In the genomic region with DNA sequence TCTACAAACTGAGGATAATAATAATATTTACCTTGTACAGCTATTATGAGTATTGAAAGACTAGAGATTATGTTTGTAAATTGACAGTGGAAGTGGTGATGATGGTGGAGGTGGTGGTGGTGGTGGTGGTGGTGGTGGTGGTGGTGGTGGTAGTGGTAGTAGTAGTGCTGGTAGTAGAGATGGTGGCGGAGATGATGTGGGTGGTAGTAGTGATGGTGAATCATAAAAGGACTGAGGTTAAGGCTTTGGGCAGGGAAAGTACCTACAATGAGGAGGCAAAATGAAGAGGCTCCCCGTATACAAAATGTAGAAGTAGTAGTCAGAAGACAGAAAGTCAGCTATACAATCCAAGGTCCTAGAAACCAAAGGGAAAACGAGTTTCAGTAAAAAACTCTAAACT, we compare ENCODE assay signal across 20 cellular contexts.
DNase-seq lines count a peak whose midpoint lies in the region; ATAC-seq and TF ChIP-seq lines count a peak whose summit lies in the region.
"Had no signal": no experiment of that assay in that cellular context is flagged by ENCODE, and none has a peak within 500 bp of the region (broad histone marks: within the 10 kb centered on the region; RNA-seq: fewer than 3 reads in every experiment).

No MANE protein-coding gene starts in this region.

- H3K9ac ChIP-seq in mammary epithelial cell (ENCODE audit: insufficient read depth, low read length), result no peak overlapping the region

- intact Hi-C loops in activated CD8-positive, alpha-beta T cell treated with anti-CD3 and anti-CD28 coated beads for 36 hours (cut with micrococcal nuclease), result no loop called here
- intact Hi-C loops in mammary epithelial cell (cut with micrococcal nuclease), result no loop called here

- in situ Hi-C loops in ACHN (cut with HindIII; ENCODE audit: low pct_ligation_motif_present, low pct_unique_long_range_greater_than_20kb, low sequenced_read_pairs), result no loop called here
- in situ Hi-C loops in mammary epithelial cell (cut with MboI; ENCODE audit: low sequenced_read_pairs in 2 of 2), result no loop called here

- peaks cover 17% of the 10 kb centered on the region for H3K4me1 Mint-ChIP-seq in activated CD8-positive, alpha-beta T cell treated with anti-CD3 and anti-CD28 coated beads for 36 hours (ENCODE audit: low read depth)
- peaks cover 13% of the 10 kb centered on the region for H3K4me1 Mint-ChIP-seq in central memory CD8-positive, alpha-beta T cell

- peak overlapping the region; percentile 82 for H3K27ac Mint-ChIP-seq in activated CD8-positive, alpha-beta T cell treated with anti-CD3 and anti-CD28 coated beads for 36 hours
- peak overlapping the region; percentile 72 for H3K27ac Mint-ChIP-seq in central memory CD8-positive, alpha-beta T cell (ENCODE audit: low read depth)
- H3K27ac Mint-ChIP-seq: CD4-positive, alpha-beta T cell had no signal

- dilution Hi-C loops in mammary epithelial cell (cut with HindIII; ENCODE audit: low sequenced_read_pairs), result no loop called here

- CTCF ChIA-PET in activated CD8-positive, alpha-beta T cell treated with anti-CD3 and anti-CD28 coated beads for 36 hours (lab: Charles Lee), result interaction anchor here (0.6 kb wide), 1 partner anchor 574 kb away, joined by 3 read pairs; no protein-coding TSS in a partner anchor
- CTCF ChIA-PET in mammary epithelial cell (lab: Charles Lee; ENCODE audit: low non-redundant PET), result no interaction called here

- peak; percentile 94 for ATAC-seq in activated CD8-positive, alpha-beta T cell treated with anti-CD3 and anti-CD28 coated beads for 36 hours
- ATAC-seq in central memory CD8-positive, alpha-beta T cell (replicated peaks; ENCODE audit: extremely low read depth, poor library complexity, severe bottlenecking), result peak; percentile 40
- ATAC-seq: PC-3, SK-N-SH treated with all-trans-retinoic acid at 6 μM for 48 hours had no signal

- H3K4me2 ChIP-seq in mammary epithelial cell (ENCODE audit: insufficient read depth, low read depth, low read length), result no peak overlapping the region

- no peak overlapping the region for H3K4me3 Mint-ChIP-seq in activated CD8-positive, alpha-beta T cell treated with anti-CD3 and anti-CD28 coated beads for 36 hours
- no peak overlapping the region for H3K4me3 Mint-ChIP-seq in central memory CD8-positive, alpha-beta T cell
- H3K4me3 Mint-ChIP-seq: CD4-positive, alpha-beta T cell had no signal

- no peak overlapping the region for H2AFZ ChIP-seq in mammary epithelial cell (ENCODE audit: low read depth, low read length)

- peaks cover 3% of the 10 kb centered on the region for H3K36me3 Mint-ChIP-seq in activated CD8-positive, alpha-beta T cell treated with anti-CD3 and anti-CD28 coated beads for 36 hours (ENCODE audit: low read depth)
- peaks cover 2% of the 10 kb centered on the region for H3K36me3 Mint-ChIP-seq in central memory CD8-positive, alpha-beta T cell (ENCODE audit: insufficient read depth)

- WGBS in mammary epithelial cell (ENCODE audit: low coverage, missing lambda C conversion rate), result 63% methylated on average over 2 of the region's 3 CpGs

- H3K4me3 ChIP-seq in mammary epithelial cell (replicated peaks in 1 of 3; ENCODE audit: insufficient read depth in 1 of 3, low read depth in 2 of 3, low read length in 3 of 3), result no peak overlapping the region
- H3K4me3 ChIP-seq: colonic mucosa, sigmoid colon, tibial nerve had no signal

- H3K27ac ChIP-seq in mammary epithelial cell (ENCODE audit: insufficient read depth, low read depth, low read length), result no peak overlapping the region
- H3K27ac ChIP-seq: colonic mucosa, epithelial cell of prostate, sigmoid colon, tibial nerve had no signal

- no peaks in the 10 kb centered on the region for H3K4me1 ChIP-seq in mammary epithelial cell (ENCODE audit: insufficient read depth, low read length)
- H3K4me1 ChIP-seq: colonic mucosa, sigmoid colon had no signal

- H3K79me2 ChIP-seq in mammary epithelial cell (ENCODE audit: insufficient read depth, low read length), result no peaks in the 10 kb centered on the region

- DNase-seq in activated CD4-positive, alpha-beta T cell treated with anti-CD3 and anti-CD28 coated beads for 4 hours, result peak; percentile 32 to 45
- no peak for DNase-seq in activated CD4-positive, alpha-beta T cell treated with anti-CD3 and anti-CD28 coated beads for 1 hour
- peak; percentile 74 for DNase-seq in activated CD8-positive, alpha-beta T cell treated with anti-CD3 and anti-CD28 coated beads for 36 hours
- no peak for DNase-seq in central memory CD8-positive, alpha-beta T cell (ENCODE audit: low spot score in 2 of 2)
- peak; percentile 32 to 42 for DNase-seq in stimulated activated CD8-positive, alpha-beta memory T cell treated with anti-CD3 and anti-CD28 coated beads, Interleukin-7, amount 100 ng/mL, for 4 hours (ENCODE audit: low read depth in 2 of 2)
- DNase-seq in DMS153 (lab: John Stamatoyannopoulos, UW) (no peak), ACHN (no peak), mammary epithelial cell (no peak)
- DNase-seq: CD4-positive, alpha-beta T cell; colonic mucosa; glutamatergic neuron; midbrain; NCI-H187 treated with DMSO at 0.1 percent for 48 hours; NCI-H524 treated with DMSO at 0.1 percent for 48 hours; occipital lobe; PC-3; sigmoid colon had no signal

- no peaks in the 10 kb centered on the region for H3K36me3 ChIP-seq in mammary epithelial cell (ENCODE audit: insufficient read depth, low read length)
- H3K36me3 ChIP-seq: colonic mucosa, sigmoid colon, tibial nerve had no signal

- no peaks in the 10 kb centered on the region for H4K20me1 ChIP-seq in mammary epithelial cell (ENCODE audit: insufficient read depth, low read length)

- peaks cover 8% of the 10 kb centered on the region for H3K27me3 Mint-ChIP-seq in activated CD8-positive, alpha-beta T cell treated with anti-CD3 and anti-CD28 coated beads for 36 hours
- H3K27me3 Mint-ChIP-seq in central memory CD8-positive, alpha-beta T cell, result no peaks in the 10 kb centered on the region
- H3K27me3 Mint-ChIP-seq: CD4-positive, alpha-beta T cell had no signal

- H3K9me3 Mint-ChIP-seq in activated CD8-positive, alpha-beta T cell treated with anti-CD3 and anti-CD28 coated beads for 36 hours, result peaks cover 11% of the 10 kb centered on the region
- peaks cover 11% of the 10 kb centered on the region for H3K9me3 Mint-ChIP-seq in central memory CD8-positive, alpha-beta T cell

- TF ChIP-seq CTCF in activated CD8-positive, alpha-beta T cell treated with anti-CD3 and anti-CD28 coated beads for 36 hours (IDR thresholded peaks at IDR 0.05), result no peak
- TF ChIP-seq CTCF in mammary epithelial cell (conservative IDR thresholded peaks at IDR 0.05 in 1 of 2, IDR thresholded peaks at IDR 0.05 in 1 of 2; ENCODE audit: extremely low read depth in 1 of 2, insufficient read depth in 1 of 2, low read depth in 1 of 2, low read length in 2 of 2), result no peak

- POLR2A ChIA-PET in activated CD8-positive, alpha-beta T cell treated with anti-CD3 and anti-CD28 coated beads for 36 hours (lab: Charles Lee), result interaction anchor here (0.6 to 1.2 kb wide), 4 partner anchors 10 to 130 kb away, joined by 3 to 6 read pairs (median 5); no protein-coding TSS in a partner anchor

- no peaks in the 10 kb centered on the region for H3K9me3 ChIP-seq in mammary epithelial cell (replicated peaks; ENCODE audit: insufficient read depth, low read length)
- H3K9me3 ChIP-seq: colonic mucosa, sigmoid colon, tibial nerve had no signal

- H3K27me3 ChIP-seq in mammary epithelial cell (ENCODE audit: insufficient read depth, low read length), result no peaks in the 10 kb centered on the region
- H3K27me3 ChIP-seq: colonic mucosa, sigmoid colon had no signal

- no TSS peak for BruUV-seq in mammary epithelial cell (replicated peaks; lab: Mats Ljungman, UMichigan)

Comparison
In these comparisons a context has a peak if more than half of its experiments do, and no peak if none do; other contexts are left out.
1. DNase-seq: peak in activated CD4-positive, alpha-beta T cell treated with anti-CD3 and anti-CD28 coated beads for 4 hours (2 of 2), activated CD8-positive, alpha-beta T cell treated with anti-CD3 and anti-CD28 coated beads for 36 hours (single experiment) and stimulated activated CD8-positive, alpha-beta memory T cell treated with anti-CD3 and anti-CD28 coated beads, Interleukin-7, amount 100 ng/mL, for 4 hours (2 of 2); none in activated CD4-positive, alpha-beta T cell treated with anti-CD3 and anti-CD28 coated beads for 1 hour (single experiment), central memory CD8-positive, alpha-beta T cell (0 of 2), DMS153 (single experiment), ACHN (single experiment) and mammary epithelial cell (single experiment).